25 cellular contexts compared by ENCODE assay signal in genomic region chr2:95380731-95381130, GRCh38.
"Had no signal": no experiment of that assay in that cellular context is flagged by ENCODE, and none has a peak within 500 bp of the region (broad histone marks: within the 10 kb centered on the region; RNA-seq: fewer than 3 reads in every experiment).

No MANE protein-coding gene starts in this region.

- H3K79me2 ChIP-seq: parathyroid adenoma had no signal

- FAIRE-seq: small intestine had no signal

- H3K4me3 Mint-ChIP-seq: naive thymus-derived CD4-positive, alpha-beta T cell; natural killer cell; nephron; neural progenitor cell; stimulated activated effector memory CD8-positive, alpha-beta T cell treated with anti-CD3 and anti-CD28 coated beads, Interleukin-12 subunit alpha, Interleukin-12 subunit beta, amount 100 ng/mL, for 72 hours; stimulated activated naive B cell treated with anti-CD40 and anti-IgM and Interleukin-4, amounts not matched to agents 10 μg/mL and 1 μg/mL and 100 μg/mL, for 72 hours; stimulated activated naive CD8-positive, alpha-beta T cell treated with anti-CD3 and anti-CD28 coated beads, Interleukin-15, Interleukin-2, amounts not matched to agents 100 ng/mL and 50 ng/mL, for 24 hours; type B pancreatic cell had no signal

- H3K27ac ChIP-seq: neural progenitor cell, ovary, parathyroid adenoma, psoas muscle, right lobe of liver, sigmoid colon, stomach, tibial artery, transverse colon, upper lobe of right lung had no signal

- H3K36me3 Mint-ChIP-seq: naive thymus-derived CD4-positive, alpha-beta T cell; natural killer cell; neural progenitor cell; stimulated activated effector memory CD8-positive, alpha-beta T cell treated with anti-CD3 and anti-CD28 coated beads, Interleukin-12 subunit alpha, Interleukin-12 subunit beta, amount 100 ng/mL, for 72 hours; type B pancreatic cell had no signal

- H3K4me1 Mint-ChIP-seq: natural killer cell had no signal

- H3K36me3 ChIP-seq: neural progenitor cell, ovary, right lobe of liver, transverse colon, upper lobe of right lung had no signal

- H3K9me3 Mint-ChIP-seq: naive thymus-derived CD4-positive, alpha-beta T cell; natural killer cell; nephron; neural progenitor cell; stimulated activated effector memory CD8-positive, alpha-beta T cell treated with anti-CD3 and anti-CD28 coated beads, Interleukin-12 subunit alpha, Interleukin-12 subunit beta, amount 100 ng/mL, for 72 hours; stimulated activated naive B cell treated with anti-CD40 and anti-IgM and Interleukin-4, amounts not matched to agents 10 μg/mL and 1 μg/mL and 100 μg/mL, for 72 hours; stimulated activated naive CD8-positive, alpha-beta T cell treated with anti-CD3 and anti-CD28 coated beads, Interleukin-15, Interleukin-2, amounts not matched to agents 100 ng/mL and 50 ng/mL, for 24 hours; type B pancreatic cell had no signal

- H2AFZ ChIP-seq: neural progenitor cell, parathyroid adenoma had no signal

- DNase-seq: naive thymus-derived CD4-positive, alpha-beta T cell; natural killer cell; occipital lobe; psoas muscle; right cardiac atrium; stimulated activated CD4-positive, alpha-beta T cell treated with anti-CD3 and anti-CD28 coated beads, Interleukin-15, amount 100 ng/mL, for 24 hours; stimulated activated CD4-positive, alpha-beta T cell treated with anti-CD3 and anti-CD28 coated beads, Interleukin-2, amount 100 ng/mL, for 24 hours; stimulated activated CD4-positive, alpha-beta T cell treated with anti-CD3 and anti-CD28 coated beads, Interleukin-2, amount 100 ng/mL, for 48 hours; stimulated activated CD4-positive, alpha-beta T cell treated with anti-CD3 and anti-CD28 coated beads, Interleukin-4, amount 100 ng/mL, for 24 hours; stimulated activated naive B cell treated with anti-CD40 and anti-IgM and Interleukin-4, amounts not matched to agents 10 μg/mL and 1 μg/mL and 100 μg/mL, for 72 hours; stimulated activated naive CD4-positive, alpha-beta T cell treated with Interleukin-2 at 50 U/mL for 16 hours; stomach; transverse colon had no signal

- H3K4me1 ChIP-seq: parathyroid adenoma, psoas muscle, sigmoid colon, upper lobe of right lung had no signal

- H3K9me3 ChIP-seq: ovary, psoas muscle, right lobe of liver, sigmoid colon, stomach, tibial artery, transverse colon, upper lobe of right lung had no signal

- H3K27me3 ChIP-seq: neural progenitor cell, ovary, right lobe of liver, sigmoid colon, transverse colon, upper lobe of right lung had no signal

- H3K27ac Mint-ChIP-seq: naive thymus-derived CD4-positive, alpha-beta T cell; natural killer cell; nephron; stimulated activated effector memory CD8-positive, alpha-beta T cell treated with anti-CD3 and anti-CD28 coated beads, Interleukin-12 subunit alpha, Interleukin-12 subunit beta, amount 100 ng/mL, for 72 hours; stimulated activated naive B cell treated with anti-CD40 and anti-IgM and Interleukin-4, amounts not matched to agents 10 μg/mL and 1 μg/mL and 100 μg/mL, for 72 hours; stimulated activated naive CD8-positive, alpha-beta T cell treated with anti-CD3 and anti-CD28 coated beads, Interleukin-15, Interleukin-2, amounts not matched to agents 100 ng/mL and 50 ng/mL, for 24 hours; type B pancreatic cell had no signal

- H3K9ac ChIP-seq: neural progenitor cell, parathyroid adenoma had no signal

- H3K4me3 ChIP-seq: neural progenitor cell, ovary, psoas muscle, right lobe of liver, sigmoid colon, stomach, tibial artery, transverse colon, upper lobe of right lung had no signal

- H3K4me2 ChIP-seq: neural progenitor cell had no signal
